In the genomic region with DNA sequence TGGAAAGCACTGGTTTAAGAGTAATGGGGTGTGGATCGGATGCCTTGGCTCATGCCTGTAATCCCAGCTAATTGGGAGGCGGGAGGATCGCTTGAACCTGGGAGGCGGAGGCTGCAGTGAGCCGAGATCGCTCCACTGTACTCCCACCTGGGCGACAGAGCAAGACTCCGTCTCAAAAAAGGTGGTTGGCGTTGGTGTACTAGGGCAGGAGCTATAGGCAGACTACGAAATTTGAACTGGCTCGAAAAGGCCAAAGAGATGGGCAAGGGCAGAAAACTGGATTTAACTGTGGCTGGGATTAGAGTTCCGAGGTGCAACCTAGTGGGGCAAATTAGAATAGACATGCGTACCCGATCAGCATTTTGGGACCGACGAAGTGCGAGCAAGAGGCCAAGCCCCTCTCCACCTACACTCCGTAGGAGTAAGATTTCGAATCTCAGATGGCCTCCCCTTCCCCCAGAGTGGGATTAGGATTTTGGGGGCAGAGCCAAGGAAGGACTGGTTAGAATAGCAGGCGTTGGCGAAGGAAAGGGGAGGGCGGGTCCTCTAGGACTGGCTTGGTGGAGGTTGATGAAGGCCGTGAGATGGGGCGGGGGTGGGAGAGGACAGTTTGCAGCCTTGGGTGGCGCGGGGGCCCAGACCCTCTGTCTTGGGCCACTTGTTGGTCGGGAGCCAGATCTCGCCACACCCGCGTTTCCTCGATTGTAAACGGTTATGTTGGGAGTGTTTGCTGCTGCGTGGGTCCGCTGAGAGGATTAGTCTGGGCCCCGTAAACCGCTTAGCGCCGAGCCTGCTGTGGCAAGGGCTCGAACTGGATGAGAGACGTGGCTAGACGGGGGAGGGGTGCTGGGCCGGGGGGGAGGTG, we compare ENCODE assay signal across 8 cellular contexts. TPM values are rescaled to one million over a fixed set of nuclear protein-coding genes. Genes with fewer than 3 reads are reported as not detected.
A peak's percentile ranks its signal among the peaks of the same experiment; 100 is the strongest.
DNase-seq lines count a peak whose midpoint lies in the region; ATAC-seq, FAIRE-seq and TF ChIP-seq lines count a peak whose summit lies in the region.

No MANE protein-coding gene starts in this region.

- peaks cover 0 to 16% (median 11%) of the 10 kb centered on the region in 3 donors for H3K36me3 ChIP-seq in pancreas

- peaks cover 24% of the 10 kb centered on the region for H3K4me1 Mint-ChIP-seq in activated B cell treated with CpG ODN at 0.5 μM for 24 hours

- no peaks in the 10 kb centered on the region for H3K27me3 Mint-ChIP-seq in activated B cell treated with CpG ODN at 0.5 μM for 24 hours

- TF ChIP-seq POLR2A in GM12892 (IDR thresholded peaks at IDR 0.05; ENCODE audit: low read depth, low read length): no peak

- 46 to 50% methylated on average over 38 to 42 of the region's 42 CpGs for WGBS in pancreas, 2 donors

- no peak for ATAC-seq in activated B cell treated with CpG ODN at 0.5 μM for 24 hours (ENCODE audit: low read depth)
- peak in 1 of 4 donors; percentile 0 for ATAC-seq in pancreas
- no peak for ATAC-seq in GM18861 (IDR thresholded peaks at IDR 0.05; ENCODE audit: unreplicated experiment)

- H3K27ac ChIP-seq in AG04450 (ENCODE audit: low read depth, low read length) (peak overlapping the region; percentile 97), pancreas (peak overlapping the region; percentile 97 to 98 (median 97))

- no peaks in the 10 kb centered on the region for H3K9me3 Mint-ChIP-seq in activated B cell treated with CpG ODN at 0.5 μM for 24 hours

- DNase-seq in AG04450 (ENCODE audit: low read depth, low spot score) (no peak), GM12892 (ENCODE audit: insufficient read length) (peak; percentile 58), activated B cell treated with CpG ODN at 0.5 μM for 24 hours (no peak), foreskin fibroblast (peak in 1 of 2 donors; percentile 52), pancreas (peak in 3 of 6 donors; percentile 64 to 75 (median 66)), NK-92 (lab: John Stamatoyannopoulos, UW; ENCODE audit: unreplicated experiment) (no peak)
- DNase-seq in activated effector memory CD4-positive, alpha-beta T cell treated with anti-CD3 and anti-CD28 coated beads, Interleukin-2, amount 50 U/mL, for 16 hours: no peak

- H3K4me3 Mint-ChIP-seq in activated B cell treated with CpG ODN at 0.5 μM for 24 hours: peak overlapping the region; percentile 81

- no peaks in the 10 kb centered on the region; the same call in 1 of the 2 replicates for H3K9me3 ChIP-seq in AG04450 (ENCODE audit: control insufficient read depth, insufficient read depth, low read length)
- no peaks in the 10 kb centered on the region for H3K9me3 ChIP-seq in pancreas

- H3K27ac Mint-ChIP-seq in activated B cell treated with CpG ODN at 0.5 μM for 24 hours: peak overlapping the region; percentile 68

- POLR2A ChIA-PET in AG04450 (lab: Yijun Ruan, JAX) (interaction anchor here (0.6 to 2.7 kb wide), 3 partner anchors 10 to 22 kb away, joined by 3 to 9 read pairs (median 3); partner anchors contain the start of gene CCDC9), activated B cell treated with CpG ODN at 0.5 μM for 24 hours (lab: Charles Lee) (interaction anchor here (0.6 to 4.4 kb wide), 5 partner anchors 16 to 160 kb away, joined by 3 to 144 read pairs (median 4); partner anchors contain the start of genes CCDC9 and ZC3H4)

- H3K36me3 Mint-ChIP-seq in activated B cell treated with CpG ODN at 0.5 μM for 24 hours (ENCODE audit: low read depth): peaks cover 33% of the 10 kb centered on the region

- TF ChIP-seq CTCF in AG04450 (IDR thresholded peaks at IDR 0.05; ENCODE audit: low read depth, low read length) (no peak), activated B cell treated with CpG ODN at 0.5 μM for 24 hours (IDR thresholded peaks at IDR 0.05) (no peak), foreskin fibroblast (IDR thresholded peaks at IDR 0.05; ENCODE audit: low read depth, low read length) (no peak), pancreas (IDR thresholded peaks at IDR 0.05) (no peak)

- peak overlapping the region; percentile 76 for H3K4me3 ChIP-seq in AG04450 (ENCODE audit: low read depth, low read length)
- H3K4me3 ChIP-seq in foreskin fibroblast (ENCODE audit: low read depth in 1 of 2, low read length in 2 of 2): peak overlapping the region; percentile 64 to 91
- H3K4me3 ChIP-seq in pancreas: peak overlapping the region; percentile 46 to 81 (median 58)

- H3K27me3 ChIP-seq in AG04450 (ENCODE audit: control insufficient read depth, insufficient read depth, low read length) (no peaks in the 10 kb centered on the region), pancreas (no peaks in the 10 kb centered on the region)

- FAIRE-seq in GM12892 (lab: Jason Lieb, UNC): no peak
- no peak for FAIRE-seq in pancreas (lab: Jason Lieb, UNC)

- intact Hi-C loops in activated B cell treated with CpG ODN at 0.5 μM for 24 hours (cut with micrococcal nuclease): loop anchor here (5.0 kb wide), 1 partner anchor 245 kb away; the partner anchor contains the start of gene NAPA
- intact Hi-C loops in pancreas (cut with DNase I): no loop called here

- peaks cover 0 to 12% (median 0%) of the 10 kb centered on the region in 3 donors for H3K4me1 ChIP-seq in pancreas

- CTCF ChIA-PET in AG04450 (lab: Charles Lee): interaction anchor here (1.4 kb wide), 1 partner anchor 76 kb away, joined by 4 read pairs; no protein-coding TSS in a partner anchor
- CTCF ChIA-PET in activated B cell treated with CpG ODN at 0.5 μM for 24 hours (lab: Charles Lee): no interaction called here

RNA-seq across cellular contexts. Expression of gene INAFM1, which starts 2.0 kb away (rescaled TPM):
- 2.4 and 5.0 TPM in 2 replicates for polyA plus RNA-seq in AG04450 (2011; rRNA removed)
- 1.0 and 1.3 TPM in 2 replicates for polyA minus RNA-seq in AG04450 (2011; rRNA and poly(A)+ RNA removed)
- 0.98 TPM for polyA plus RNA-seq in GM12892 (2012; ENCODE audit: missing spikeins)
- 9.8 and 11.8 TPM in 2 replicates for total RNA-seq in activated B cell treated with CpG ODN at 0.5 μM for 24 hours
- total RNA-seq in pancreas: 10 to 100 TPM; 10.6 to 37.7 (median 13.5) TPM
- 10 to 100 TPM; 25.6 to 29.7 TPM for polyA plus RNA-seq in pancreas

RNA-seq across cellular contexts. Expression of gene CCDC9, which starts 16.4 kb away (rescaled TPM):
- polyA plus RNA-seq in AG04450 (2011; rRNA removed) (5.0 and 6.6 TPM in 2 replicates), pancreas (100 to 1,000 TPM in 1 of 2 donors, 10 to 100 TPM in 1; 38.3 to 102 TPM)
- polyA minus RNA-seq in AG04450 (2011; rRNA and poly(A)+ RNA removed): 4.7 and 9.3 TPM in 2 replicates
- 8.4 TPM for polyA plus RNA-seq in GM12892 (2012; ENCODE audit: missing spikeins)
- total RNA-seq in activated B cell treated with CpG ODN at 0.5 μM for 24 hours (43.7 and 47.1 TPM in 2 replicates), pancreas (10 to 100 TPM; 24.6 to 67.3 (median 34.7) TPM)

RNA-seq across cellular contexts. Expression of gene C5AR1, which starts 37.0 kb away (rescaled TPM):
- polyA plus RNA-seq in AG04450 (2011; rRNA removed) (0.50 and 0.53 TPM in 2 replicates), pancreas (1 to 10 TPM; 2.3 to 4.1 TPM)
- 0.41 and 0.70 TPM in 2 replicates for polyA minus RNA-seq in AG04450 (2011; rRNA and poly(A)+ RNA removed)
- 0.32 TPM for polyA plus RNA-seq in GM12892 (2012; ENCODE audit: missing spikeins)
- total RNA-seq in activated B cell treated with CpG ODN at 0.5 μM for 24 hours (1.7 and 2.2 TPM in 2 replicates), pancreas (10 to 100 TPM in 2 of 6 donors, 1 to 10 TPM in 4; 1.2 to 10.4 (median 4.5) TPM)

RNA-seq across cellular contexts. Expression of gene BBC3, which starts 41.7 kb away (rescaled TPM):
- polyA plus RNA-seq in AG04450 (2011; rRNA removed) (3.6 and 4.4 TPM in 2 replicates), pancreas (10 to 100 TPM in 1 of 2 donors, 1 to 10 TPM in 1; 5.5 to 11.3 TPM)
- 3.6 and 4.5 TPM in 2 replicates for polyA minus RNA-seq in AG04450 (2011; rRNA and poly(A)+ RNA removed)
- 6.5 TPM for polyA plus RNA-seq in GM12892 (2012; ENCODE audit: missing spikeins)
- total RNA-seq in activated B cell treated with CpG ODN at 0.5 μM for 24 hours (7.0 and 11.5 TPM in 2 replicates), pancreas (10 to 100 TPM in 3 of 6 donors, 1 to 10 TPM in 3; 6.8 to 19.4 (median 9.2) TPM)

RNA-seq across cellular contexts. Expression of gene C5AR2, which starts 59.3 kb away (rescaled TPM):
- polyA plus RNA-seq in AG04450 (2011; rRNA removed) (not detected in 2 replicates), pancreas (under 1 TPM; 0.12 to 0.23 TPM)
- not detected in 2 replicates for polyA minus RNA-seq in AG04450 (2011; rRNA and poly(A)+ RNA removed)
- not detected for polyA plus RNA-seq in GM12892 (2012; ENCODE audit: missing spikeins)
- total RNA-seq in activated B cell treated with CpG ODN at 0.5 μM for 24 hours (0.22 and 0.42 TPM in 2 replicates), pancreas (1 to 10 TPM in 1 of 6 donors, under 1 TPM in 4, not detected in 1; 0.09 to 1.2 (median 0.69) TPM)
